Comparison of ENCODE assay signal across 26 cellular contexts in the genomic region with DNA sequence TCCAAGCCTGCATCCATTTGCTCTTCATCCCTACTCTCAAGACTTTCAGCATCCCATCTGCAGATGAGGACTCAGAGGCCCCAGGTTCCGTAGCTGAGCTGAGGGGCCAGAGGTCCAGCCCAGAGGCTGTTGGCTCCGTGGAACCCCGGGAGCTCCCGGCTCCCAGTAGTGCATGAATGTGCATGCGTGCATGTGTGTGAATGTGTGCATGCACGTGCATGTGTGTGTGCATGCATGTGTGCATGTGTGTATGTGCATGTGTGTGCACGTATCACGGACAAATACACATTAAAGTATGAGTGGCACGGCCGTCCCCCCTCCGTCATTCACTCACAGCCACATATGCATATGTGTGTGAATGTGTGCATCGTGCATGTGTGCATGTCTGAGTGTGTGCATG.
DNase-seq lines count a peak whose midpoint lies in the region; ATAC-seq, FAIRE-seq and TF ChIP-seq lines count a peak whose summit lies in the region.
"Had no signal": no experiment of that assay in that cellular context is flagged by ENCODE, and none has a peak within 500 bp of the region (broad histone marks: within the 10 kb centered on the region; RNA-seq: fewer than 3 reads in every experiment).

No MANE protein-coding gene starts in this region.

- H4K20me1 ChIP-seq in GM12878 (ENCODE audit: control insufficient read depth, insufficient read depth), result no peaks in the 10 kb centered on the region

- TF ChIP-seq EP300 in GM12878 (IDR thresholded peaks at IDR 0.05; ENCODE audit: borderline replicate concordance in 1 of 2, control insufficient read depth in 1 of 2, low read depth in 2 of 2, low read length in 2 of 2), result no peak

- no peak for TF ChIP-seq POLR2A in GM12878 (IDR thresholded peaks at IDR 0.05; ENCODE audit: low read depth, low read length)

- CTCF ChIA-PET in GM12878 (lab: Yijun Ruan, JAX) (interaction anchor here (0.6 kb wide), 1 partner anchor 73 kb away, joined by 3 read pairs; no protein-coding TSS in a partner anchor), GM10248 (lab: Yijun Ruan, JAX) (no interaction called here)

- no peak for FAIRE-seq in GM12878 (lab: Jason Lieb, UNC)
- no peak for FAIRE-seq in kidney (lab: Jason Lieb, UNC)

- TF ChIP-seq CTCF in RWPE2 (IDR thresholded peaks at IDR 0.05; ENCODE audit: poor library complexity, severe bottlenecking) (no peak), GM12878 (IDR thresholded peaks at IDR 0.05 in 2 of 3, conservative IDR thresholded peaks at IDR 0.05 in 1 of 3; ENCODE audit: control insufficient read depth in 2 of 3, extremely low read depth in 1 of 3, insufficient read depth in 1 of 3, low read depth in 3 of 3, low read length in 3 of 3) (no peak), kidney (IDR thresholded peaks at IDR 0.05; ENCODE audit: borderline replicate concordance, extremely low read depth, insufficient read depth) (no peak), GM10248 (IDR thresholded peaks at IDR 0.05; ENCODE audit: control extremely low read depth, extremely low read depth, low read depth, missing control alignments) (no peak)

- no peak overlapping the region for H2AFZ ChIP-seq in GM12878 (ENCODE audit: control insufficient read depth, low read depth, low read length)

- no peak for ATAC-seq in RWPE2 (ENCODE audit: low read depth)
- no peak for ATAC-seq in GM12878
- ATAC-seq in sciatic nerve, result no peak
- no peak for ATAC-seq in GM19463 (IDR thresholded peaks at IDR 0.05; ENCODE audit: unreplicated experiment)

- H3K4me1 ChIP-seq in RWPE2 (ENCODE audit: insufficient read depth, poor library complexity, severe bottlenecking) (no peaks in the 10 kb centered on the region), GM12878 (ENCODE audit: control insufficient read depth, insufficient read depth, low read length) (no peaks in the 10 kb centered on the region), kidney (ENCODE audit: control insufficient read depth in 1 of 2, insufficient read depth in 1 of 2, low read depth in 1 of 2, low read length in 2 of 2) (no peaks in the 10 kb centered on the region)
- H3K4me1 ChIP-seq: testis had no signal

- 57% methylated on average over 12 of the region's 12 CpGs for WGBS in GM12878 (ENCODE audit: insufficient coverage, insufficient replicate concordance, low lambda C conversion rate, missing lambda C conversion rate)

- POLR2A ChIA-PET in GM12878 (lab: Charles Lee), result no interaction called here
- POLR2A ChIA-PET in GM10248 (lab: Yijun Ruan, JAX), result no interaction called here

- SMC1A ChIA-PET in GM12878 (lab: Charles Lee; ENCODE audit: uncharacterized antibody, unreplicated experiment), result no interaction called here

- peak; percentile 39 for DNase-seq in RWPE2 (ENCODE audit: low spot score)
- no peak for DNase-seq in GM12878 (ENCODE audit: low read depth, low spot score)
- peak; percentile 35 for DNase-seq in kidney
- peak; percentile 28 for DNase-seq in sciatic nerve (ENCODE audit: low spot score)
- no peak for DNase-seq in GM10248 (ENCODE audit: extremely low spot score)
- DNase-seq in germinal center (ENCODE audit: low spot score), result no peak
- DNase-seq: activated B cell treated with CpG ODN at 0.5 μM for 24 hours; activated CD4-positive, alpha-beta T cell treated with anti-CD3 and anti-CD28 coated beads, Interleukin-2, amount 50 U/mL, for 48 hours; brain microvascular endothelial cell; CD4-positive, CD25-positive, alpha-beta regulatory T cell; DMS 273 treated with DMSO at 0.1 percent for 48 hours; effector memory CD4-positive, alpha-beta T cell; foreskin fibroblast; hippocampal formation; immature natural killer cell; NCI-H1092 treated with DMSO at 0.1 percent for 48 hours; NCI-H1930; NCI-H226; NCI-H82; stimulated activated CD4-positive, alpha-beta T cell treated with anti-CD3 and anti-CD28 coated beads, Interleukin-12 subunit alpha, Interleukin-12 subunit beta, amount 100 ng/mL, for 4 hours; stimulated activated CD4-positive, alpha-beta T cell treated with anti-CD3 and anti-CD28 coated beads, Interleukin-4, amount 100 ng/mL, for 24 hours; stimulated activated naive CD4-positive, alpha-beta T cell; T-helper 9 cell; testis had no signal

- H3K9me3 ChIP-seq in RWPE2 (ENCODE audit: severe bottlenecking) (no peaks in the 10 kb centered on the region), GM12878 (replicated peaks; ENCODE audit: control insufficient read depth, insufficient read depth, low read length) (no peaks in the 10 kb centered on the region), kidney (ENCODE audit: control insufficient read depth in 1 of 2, low read length in 2 of 2) (no peaks in the 10 kb centered on the region)
- H3K9me3 ChIP-seq: testis had no signal

- intact Hi-C loops in GM12878 (cut with micrococcal nuclease; ENCODE audit: unreplicated experiment), result no loop called here
- intact Hi-C loops in kidney (cut with DNase I), result no loop called here
- intact Hi-C loops in sciatic nerve (cut with DNase I), result no loop called here

- in situ Hi-C loops in GM12878 (cut with MboI), result no loop called here

- TF ChIP-seq RAD21 in GM12878 (IDR thresholded peaks at IDR 0.05; ENCODE audit: insufficient read depth, low read depth, low read length), result no peak

- H3K36me3 ChIP-seq in RWPE2 (ENCODE audit: low read depth), result no peaks in the 10 kb centered on the region
- no peaks in the 10 kb centered on the region for H3K36me3 ChIP-seq in GM12878 (ENCODE audit: control insufficient read depth in 2 of 2, insufficient read depth in 2 of 2, low read length in 1 of 2)
- no peaks in the 10 kb centered on the region for H3K36me3 ChIP-seq in kidney (ENCODE audit: control insufficient read depth in 1 of 2, insufficient read depth in 2 of 2, low read length in 2 of 2)
- H3K36me3 ChIP-seq: brain microvascular endothelial cell had no signal

- no peak overlapping the region for H3K4me2 ChIP-seq in GM12878 (ENCODE audit: control insufficient read depth, insufficient read depth)

- H3K27me3 ChIP-seq in RWPE2 (ENCODE audit: insufficient read depth, poor library complexity, severe bottlenecking), result peaks cover 9% of the 10 kb centered on the region
- H3K27me3 ChIP-seq in GM12878 (replicated peaks in 1 of 2; ENCODE audit: control insufficient read depth in 2 of 2, insufficient read depth in 2 of 2, low read length in 1 of 2), result no peaks in the 10 kb centered on the region
- H3K27me3 ChIP-seq: brain microvascular endothelial cell, testis had no signal

- H3K4me3 ChIP-seq in RWPE2 (ENCODE audit: severe bottlenecking), result no peak overlapping the region
- no peak overlapping the region for H3K4me3 ChIP-seq in GM12878
- H3K4me3 ChIP-seq in kidney (ENCODE audit: low read length in 2 of 2), result no peak overlapping the region
- H3K4me3 ChIP-seq: lung, testis had no signal

- H3K27ac ChIP-seq in RWPE2 (ENCODE audit: poor library complexity, severe bottlenecking) (no peak overlapping the region), GM12878 (ENCODE audit: control insufficient read depth, insufficient read depth) (no peak overlapping the region), kidney (ENCODE audit: low read depth in 2 of 2, low read length in 2 of 2) (no peak overlapping the region)
- H3K27ac ChIP-seq: brain microvascular endothelial cell, testis had no signal

- no peaks in the 10 kb centered on the region for H3K79me2 ChIP-seq in GM12878 (ENCODE audit: control insufficient read depth, insufficient read depth, low read length)

- BruUV-seq in GM12878 (replicated peaks; lab: Mats Ljungman, UMichigan), result no TSS peak

- RAD21 ChIA-PET in GM12878 (lab: Charles Lee; ENCODE audit: unreplicated experiment), result no interaction called here

- H3K9ac ChIP-seq in GM12878 (ENCODE audit: control insufficient read depth, insufficient read depth, low read length), result no peak overlapping the region
- no peak overlapping the region for H3K9ac ChIP-seq in kidney (ENCODE audit: low read length in 2 of 2)

TF ChIP-seq in GM12878, 131 proteins besides CTCF, POLR2A, EP300 and RAD21:
- TF ChIP-seq TCF3 (IDR thresholded peaks at IDR 0.05; ENCODE audit: borderline replicate concordance, insufficient read depth, low read depth, low read length) (0 out of 2 replicates have a peak, but pooled peaks have one; percentile 4), YBX1 (IDR thresholded peaks at IDR 0.05) (no peak)
- TF ChIP-seq, protein P1, sequence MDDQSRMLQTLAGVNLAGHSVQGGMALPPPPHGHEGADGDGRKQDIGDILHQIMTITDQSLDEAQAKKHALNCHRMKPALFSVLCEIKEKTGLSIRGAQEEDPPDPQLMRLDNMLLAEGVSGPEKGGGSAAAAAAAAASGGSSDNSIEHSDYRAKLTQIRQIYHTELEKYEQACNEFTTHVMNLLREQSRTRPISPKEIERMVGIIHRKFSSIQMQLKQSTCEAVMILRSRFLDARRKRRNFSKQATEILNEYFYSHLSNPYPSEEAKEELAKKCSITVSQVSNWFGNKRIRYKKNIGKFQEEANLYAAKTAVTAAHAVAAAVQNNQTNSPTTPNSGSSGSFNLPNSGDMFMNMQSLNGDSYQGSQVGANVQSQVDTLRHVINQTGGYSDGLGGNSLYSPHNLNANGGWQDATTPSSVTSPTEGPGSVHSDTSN (IDR thresholded peaks at IDR 0.05; ENCODE audit: insufficient replicate concordance, low read depth, low read length), result peak; percentile 6

Comparison
In these comparisons a context has a peak if more than half of its experiments do, and no peak if none do; other contexts are left out.
1. DNase-seq: peak in RWPE2 (single experiment), kidney (single experiment) and sciatic nerve (single experiment); none in GM12878 (single experiment), GM10248 (single experiment) and germinal center (single experiment).